Comparison of ENCODE assay signal across 23 cellular contexts in genomic region chr5:151499636-151500035, GRCh38. TPM values are rescaled to one million over a fixed set of nuclear protein-coding genes. Genes with fewer than 3 reads are reported as not detected.
DNase-seq lines count a peak whose midpoint lies in the region; ATAC-seq and TF ChIP-seq lines count a peak whose summit lies in the region.
"Had no signal": no experiment of that assay in that cellular context is flagged by ENCODE, and none has a peak within 500 bp of the region (broad histone marks: within the 10 kb centered on the region; RNA-seq: fewer than 3 reads in every experiment).

No MANE protein-coding gene starts in this region.

- H3K36me3 ChIP-seq in HEK293 (ENCODE audit: control insufficient read depth in 2 of 2, insufficient read depth in 1 of 2, low read length in 2 of 2) (no peaks in the 10 kb centered on the region), endodermal cell (ENCODE audit: control insufficient read depth, insufficient read depth, low read length) (no peaks in the 10 kb centered on the region), lung (ENCODE audit: control insufficient read depth in 2 of 2, insufficient read depth in 2 of 2, low read length in 2 of 2) (no peaks in the 10 kb centered on the region), esophagus squamous epithelium (peaks cover 0 to 6% (median 0%) of the 10 kb centered on the region in 3 donors), tibial artery (peaks cover 0 to 5% (median 0%) of the 10 kb centered on the region in 3 donors)
- H3K36me3 ChIP-seq: ovary, sigmoid colon had no signal

- no peak for TF ChIP-seq POLR2A in esophagus squamous epithelium (IDR thresholded peaks at IDR 0.05)

- H3K4me3 ChIP-seq in AG10803 (ENCODE audit: low read length): no peak overlapping the region
- H3K4me3 ChIP-seq in HEK293 (ENCODE audit: low read depth, low read length): no peak overlapping the region
- no peak overlapping the region for H3K4me3 ChIP-seq in endodermal cell (ENCODE audit: low read length)
- no peak overlapping the region for H3K4me3 ChIP-seq in lung
- no peak overlapping the region for H3K4me3 ChIP-seq in esophagus squamous epithelium
- H3K4me3 ChIP-seq in tibial artery: no peak overlapping the region
- H3K4me3 ChIP-seq: ovary, sigmoid colon had no signal

- no peak overlapping the region for H3K9ac ChIP-seq in endodermal cell (ENCODE audit: extremely low read depth, low read length, poor library complexity, severe bottlenecking)

- DNase-seq in AG10803 (ENCODE audit: low read depth) (peak; percentile 34), endodermal cell (no peak), lung (ENCODE audit: low spot score) (no peak), esophagus squamous epithelium (lab: John Stamatoyannopoulos, UW) (no peak), tibial artery (no peak)
- DNase-seq: activated CD4-positive, alpha-beta memory T cell treated with anti-CD3 and anti-CD28 coated beads, Interleukin-2, amount 10 ng/mL, durations not matched to agents 7 days and 5 days; activated CD4-positive, CD25-positive, alpha-beta regulatory T cell; activated naive CD4-positive, alpha-beta T cell; EL; HCEC 1CT; KG1; kidney; naive B cell; NCI-H1048; NCI-H187; NCI-H2227 treated with DMSO at 0.1 percent for 48 hours; ovary; sigmoid colon; T1000 had no signal

- H3K9me3 ChIP-seq in HEK293 (ENCODE audit: control insufficient read depth, insufficient read depth, low read depth, low read length): no peaks in the 10 kb centered on the region
- peaks cover 8% of the 10 kb centered on the region for H3K9me3 ChIP-seq in endodermal cell (ENCODE audit: control insufficient read depth, low read length)
- no peaks in the 10 kb centered on the region for H3K9me3 ChIP-seq in lung (ENCODE audit: control insufficient read depth in 2 of 2, insufficient read depth in 1 of 2, low read length in 1 of 2)
- H3K9me3 ChIP-seq in esophagus squamous epithelium: no peaks in the 10 kb centered on the region
- no peaks in the 10 kb centered on the region for H3K9me3 ChIP-seq in tibial artery
- H3K9me3 ChIP-seq: ovary, sigmoid colon had no signal

- CTCF ChIA-PET in HEK293 (lab: Yijun Ruan, JAX): interaction anchor here (1.0 to 4.2 kb wide), 5 partner anchors 11 to 166 kb away, joined by 3 to 21 read pairs (median 4); partner anchors contain the start of gene SLC36A1

- POLR2A ChIA-PET in HEK293 (lab: Yijun Ruan, JAX): no interaction called here

- no peak overlapping the region for H3K4me3 Mint-ChIP-seq in endodermal cell
- H3K4me3 Mint-ChIP-seq: activated CD4-positive, alpha-beta memory T cell treated with anti-CD3 and anti-CD28 coated beads, Interleukin-2, amount 10 ng/mL, durations not matched to agents 7 days and 5 days had no signal

- peak overlapping the region; percentile 5 for H3K27ac Mint-ChIP-seq in endodermal cell
- H3K27ac Mint-ChIP-seq: activated CD4-positive, alpha-beta memory T cell treated with anti-CD3 and anti-CD28 coated beads, Interleukin-2, amount 10 ng/mL, durations not matched to agents 7 days and 5 days had no signal

- no peaks in the 10 kb centered on the region for H3K4me1 ChIP-seq in HEK293 (ENCODE audit: control insufficient read depth, insufficient read depth, low read length)
- H3K4me1 ChIP-seq in endodermal cell (ENCODE audit: control insufficient read depth, insufficient read depth, low read length): peaks cover 1% of the 10 kb centered on the region
- peaks cover 0 to 2% of the 10 kb centered on the region in 2 donors for H3K4me1 ChIP-seq in lung (ENCODE audit: control insufficient read depth in 2 of 2, insufficient read depth in 2 of 2, low read length in 2 of 2)
- peaks cover 0 to 36% (median 0%) of the 10 kb centered on the region in 3 donors for H3K4me1 ChIP-seq in esophagus squamous epithelium
- H3K4me1 ChIP-seq in tibial artery: no peaks in the 10 kb centered on the region
- H3K4me1 ChIP-seq: sigmoid colon had no signal

- H3K27me3 ChIP-seq in endodermal cell (ENCODE audit: control insufficient read depth, insufficient read depth, low read length, poor library complexity, severe bottlenecking) (no peaks in the 10 kb centered on the region), lung (ENCODE audit: control insufficient read depth, insufficient read depth) (no peaks in the 10 kb centered on the region), esophagus squamous epithelium (no peaks in the 10 kb centered on the region), tibial artery (no peaks in the 10 kb centered on the region)
- H3K27me3 ChIP-seq: ovary, sigmoid colon had no signal

- H3K27ac ChIP-seq in HEK293 (ENCODE audit: extremely low read depth, low read depth, low read length) (no peak overlapping the region), endodermal cell (ENCODE audit: low read depth, low read length) (no peak overlapping the region), lung (ENCODE audit: low read depth in 1 of 2, low read length in 1 of 2) (no peak overlapping the region), esophagus squamous epithelium (no peak overlapping the region), tibial artery (no peak overlapping the region)
- H3K27ac ChIP-seq: C4-2B, ovary, sigmoid colon had no signal

- no peak for TF ChIP-seq CTCF in AG10803 (conservative IDR thresholded peaks at IDR 0.05; ENCODE audit: low read length)
- no peak for TF ChIP-seq CTCF in HEK293 (tag by site-specific recombination; IDR thresholded peaks at IDR 0.05)
- TF ChIP-seq CTCF in endodermal cell (conservative IDR thresholded peaks at IDR 0.05): no peak
- no peak for TF ChIP-seq CTCF in lung (IDR thresholded peaks at IDR 0.05; ENCODE audit: control extremely low read depth, extremely low read depth)
- TF ChIP-seq CTCF in esophagus squamous epithelium (IDR thresholded peaks at IDR 0.05): no peak
- no peak for TF ChIP-seq CTCF in tibial artery (IDR thresholded peaks at IDR 0.05)

- peaks cover 14% of the 10 kb centered on the region for H3K4me1 Mint-ChIP-seq in endodermal cell

- H3K36me3 Mint-ChIP-seq in endodermal cell (ENCODE audit: low read depth): peaks cover 12% of the 10 kb centered on the region

- H3K9me3 Mint-ChIP-seq in endodermal cell: peaks cover under 1% of the 10 kb centered on the region
- H3K9me3 Mint-ChIP-seq: activated CD4-positive, alpha-beta memory T cell treated with anti-CD3 and anti-CD28 coated beads, Interleukin-2, amount 10 ng/mL, durations not matched to agents 7 days and 5 days had no signal

- ATAC-seq in lung (ENCODE audit: insufficient read depth, low FRiP score): peak; percentile 17
- ATAC-seq in GM18867 (IDR thresholded peaks at IDR 0.05; ENCODE audit: unreplicated experiment): no peak
- no peak for ATAC-seq in GM19463 (IDR thresholded peaks at IDR 0.05; ENCODE audit: unreplicated experiment)

- H3K27me3 Mint-ChIP-seq in endodermal cell (ENCODE audit: insufficient read depth): no peaks in the 10 kb centered on the region
- H3K27me3 Mint-ChIP-seq: activated CD4-positive, alpha-beta memory T cell treated with anti-CD3 and anti-CD28 coated beads, Interleukin-2, amount 10 ng/mL, durations not matched to agents 7 days and 5 days; naive B cell had no signal

- intact Hi-C loops in esophagus squamous epithelium (cut with DNase I) (loop anchor here (5.0 kb wide), 1 partner anchor 52 kb away; the partner anchor contains the start of gene SLC36A1), tibial artery (cut with DNase I; ENCODE audit: low total_unique reads) (no loop called here)

- WGBS in endodermal cell (ENCODE audit: insufficient coverage in 1 of 2, insufficient read length in 1 of 2), 2 experiments: 83 to 85% methylated on average over 4 to 7 of the region's 7 CpGs
- WGBS in lung, 2 donors: 35 to 61% methylated on average over 7 of the region's 7 CpGs
- WGBS in esophagus squamous epithelium, 2 donors: 53 to 62% methylated on average over 6 to 7 of the region's 7 CpGs

TF ChIP-seq in HEK293, 187 proteins besides CTCF, POLR2A, EP300 and RAD21:
- TF ChIP-seq ZNF239 (tag by site-specific recombination; IDR thresholded peaks at IDR 0.05) (no peak), KLF1 (tag by site-specific recombination; IDR thresholded peaks at IDR 0.05) (peak; percentile 33; the same call in 1 of the 2 replicates)
TF ChIP-seq in HEK293: peak in this region for 1.

RNA-seq across cellular contexts. Expression of gene SLC36A1, which starts 52.2 kb away (rescaled TPM):
- total RNA-seq in endodermal cell (10 to 100 TPM; 15.4 to 33.3 TPM), lung (10 to 100 TPM in 1 of 2 donors, 1 to 10 TPM in 1; 5.7 to 22.0 TPM), esophagus squamous epithelium (1 to 10 TPM; 7.3 to 9.1 (median 8.3) TPM)
- polyA plus RNA-seq in endodermal cell (2013, experiment 1 of 2): 10.9 TPM
- polyA plus RNA-seq in endodermal cell (2013, experiment 2 of 2): 8.0 TPM
- polyA plus RNA-seq in lung: 10 to 100 TPM in 1 of 2 donors, 1 to 10 TPM in 1; 2.0 to 14.1 TPM
